12 cellular contexts compared by ENCODE assay signal in genomic region chr3:122468896-122469533, GRCh38. TPM values are rescaled to one million over a fixed set of nuclear protein-coding genes. Genes with fewer than 3 reads are reported as not detected.
DNase-seq lines count a peak whose midpoint lies in the region; ATAC-seq and TF ChIP-seq lines count a peak whose summit lies in the region.
"Had no signal": no experiment of that assay in that cellular context is flagged by ENCODE, and none has a peak within 500 bp of the region (broad histone marks: within the 10 kb centered on the region; RNA-seq: fewer than 3 reads in every experiment).

No MANE protein-coding gene starts in this region.

- H3K27me3 ChIP-seq in smooth muscle cell (ENCODE audit: low read depth) = no peaks in the 10 kb centered on the region
- H3K27me3 ChIP-seq: pancreas, suprapubic skin had no signal

- no peak overlapping the region for H3K9ac ChIP-seq in smooth muscle cell (ENCODE audit: low read depth)

- H2AFZ ChIP-seq in smooth muscle cell (ENCODE audit: low read depth) = no peak overlapping the region

- DNase-seq in activated naive CD4-positive, alpha-beta T cell treated with anti-CD3 and anti-CD28 coated beads for 36 hours = no peak
- DNase-seq in chondrocyte (ENCODE audit: low spot score) (no peak), smooth muscle cell (lab: John Stamatoyannopoulos, UW; ENCODE audit: unreplicated experiment) (no peak), middle frontal gyrus (ENCODE audit: extremely low spot score, low spot score) (no peak), cerebellum (ENCODE audit: low spot score) (no peak)
- no peak for DNase-seq in activated CD4-positive, alpha-beta T cell treated with anti-CD3 and anti-CD28 coated beads, Interleukin-2, amount 10 ng/mL, durations not matched to agents 7 days and 5 days
- DNase-seq: NCI-H1092 treated with DMSO at 0.1 percent for 48 hours; pancreas; stimulated activated CD4-positive, alpha-beta T cell treated with anti-CD3 and anti-CD28 coated beads, Interleukin-4, amount 100 ng/mL, for 24 hours had no signal

- POLR2A ChIA-PET in activated CD4-positive, alpha-beta T cell treated with anti-CD3 and anti-CD28 coated beads, Interleukin-2, amount 10 ng/mL, durations not matched to agents 7 days and 5 days (lab: Charles Lee) = no interaction called here

- peak; percentile 54 for ATAC-seq in HG02938 (IDR thresholded peaks at IDR 0.05; ENCODE audit: unreplicated experiment)
- ATAC-seq: pancreas had no signal

- H3K4me1 Mint-ChIP-seq in activated naive CD4-positive, alpha-beta T cell treated with anti-CD3 and anti-CD28 coated beads, Interleukin-2, amount 50 U/mL, for 24 hours = peaks cover 68% of the 10 kb centered on the region
- H3K4me1 Mint-ChIP-seq in activated naive CD4-positive, alpha-beta T cell treated with anti-CD3 and anti-CD28 coated beads for 36 hours (ENCODE audit: low read depth) = peaks cover 54% of the 10 kb centered on the region
- peaks cover 38% of the 10 kb centered on the region for H3K4me1 Mint-ChIP-seq in chondrocyte (ENCODE audit: low read depth)
- peaks cover 29% of the 10 kb centered on the region for H3K4me1 Mint-ChIP-seq in activated CD4-positive, alpha-beta T cell treated with anti-CD3 and anti-CD28 coated beads, Interleukin-2, amount 10 ng/mL, durations not matched to agents 7 days and 5 days

- H3K36me3 ChIP-seq in smooth muscle cell (ENCODE audit: low read depth) = peaks cover 9% of the 10 kb centered on the region

- CTCF ChIA-PET in activated naive CD4-positive, alpha-beta T cell treated with anti-CD3 and anti-CD28 coated beads for 36 hours (lab: Charles Lee) = no interaction called here
- CTCF ChIA-PET in activated CD4-positive, alpha-beta T cell treated with anti-CD3 and anti-CD28 coated beads, Interleukin-2, amount 10 ng/mL, durations not matched to agents 7 days and 5 days (lab: Charles Lee) = no interaction called here

- H3K9me3 ChIP-seq in smooth muscle cell (replicated peaks; ENCODE audit: low read depth) = no peaks in the 10 kb centered on the region
- H3K9me3 ChIP-seq: pancreas, suprapubic skin had no signal

- H3K36me3 Mint-ChIP-seq in activated naive CD4-positive, alpha-beta T cell treated with anti-CD3 and anti-CD28 coated beads, Interleukin-2, amount 50 U/mL, for 24 hours = peaks cover 11% of the 10 kb centered on the region
- peaks cover 7% of the 10 kb centered on the region for H3K36me3 Mint-ChIP-seq in activated naive CD4-positive, alpha-beta T cell treated with anti-CD3 and anti-CD28 coated beads for 36 hours (ENCODE audit: low read depth)
- peaks cover 4% of the 10 kb centered on the region for H3K36me3 Mint-ChIP-seq in chondrocyte (ENCODE audit: low read depth)
- peaks cover 12% of the 10 kb centered on the region for H3K36me3 Mint-ChIP-seq in activated CD4-positive, alpha-beta T cell treated with anti-CD3 and anti-CD28 coated beads, Interleukin-2, amount 10 ng/mL, durations not matched to agents 7 days and 5 days (ENCODE audit: low read depth)

- H3K27ac Mint-ChIP-seq in activated naive CD4-positive, alpha-beta T cell treated with anti-CD3 and anti-CD28 coated beads, Interleukin-2, amount 50 U/mL, for 24 hours = peak overlapping the region; percentile 86
- H3K27ac Mint-ChIP-seq in activated naive CD4-positive, alpha-beta T cell treated with anti-CD3 and anti-CD28 coated beads for 36 hours = no peak overlapping the region
- peak overlapping the region; percentile 78 for H3K27ac Mint-ChIP-seq in chondrocyte (ENCODE audit: unreplicated experiment)
- no peak overlapping the region for H3K27ac Mint-ChIP-seq in activated CD4-positive, alpha-beta T cell treated with anti-CD3 and anti-CD28 coated beads, Interleukin-2, amount 10 ng/mL, durations not matched to agents 7 days and 5 days

- H3K79me2 ChIP-seq in smooth muscle cell (ENCODE audit: low read depth) = peaks cover 89% of the 10 kb centered on the region

- peaks cover 94% of the 10 kb centered on the region for H4K20me1 ChIP-seq in smooth muscle cell (ENCODE audit: low read depth)

- intact Hi-C loops in activated naive CD4-positive, alpha-beta T cell treated with anti-CD3 and anti-CD28 coated beads for 36 hours (cut with micrococcal nuclease) = no loop called here

- no peak overlapping the region for H3K4me3 ChIP-seq in smooth muscle cell
- H3K4me3 ChIP-seq: pancreas, suprapubic skin had no signal

- WGBS in smooth muscle cell (ENCODE audit: low lambda C conversion rate) = 26% methylated on average over 3 of the region's 3 CpGs

- TF ChIP-seq CTCF in chondrocyte (IDR thresholded peaks at IDR 0.05) = no peak
- TF ChIP-seq CTCF in smooth muscle cell (IDR thresholded peaks at IDR 0.05; ENCODE audit: borderline replicate concordance, insufficient read depth, poor library complexity, severe bottlenecking) = no peak

- no peaks in the 10 kb centered on the region for H3F3A ChIP-seq in smooth muscle cell (ENCODE audit: low read depth)

- H3K27me3 Mint-ChIP-seq in activated naive CD4-positive, alpha-beta T cell treated with anti-CD3 and anti-CD28 coated beads, Interleukin-2, amount 50 U/mL, for 24 hours = no peaks in the 10 kb centered on the region
- H3K27me3 Mint-ChIP-seq in activated naive CD4-positive, alpha-beta T cell treated with anti-CD3 and anti-CD28 coated beads for 36 hours (ENCODE audit: low read depth) = no peaks in the 10 kb centered on the region
- H3K27me3 Mint-ChIP-seq in chondrocyte (ENCODE audit: low read depth) = no peaks in the 10 kb centered on the region
- H3K27me3 Mint-ChIP-seq in activated CD4-positive, alpha-beta T cell treated with anti-CD3 and anti-CD28 coated beads, Interleukin-2, amount 10 ng/mL, durations not matched to agents 7 days and 5 days = no peaks in the 10 kb centered on the region

- no peak overlapping the region for H3K4me3 Mint-ChIP-seq in activated naive CD4-positive, alpha-beta T cell treated with anti-CD3 and anti-CD28 coated beads, Interleukin-2, amount 50 U/mL, for 24 hours
- no peak overlapping the region for H3K4me3 Mint-ChIP-seq in activated naive CD4-positive, alpha-beta T cell treated with anti-CD3 and anti-CD28 coated beads for 36 hours
- no peak overlapping the region for H3K4me3 Mint-ChIP-seq in chondrocyte (ENCODE audit: unreplicated experiment)
- no peak overlapping the region for H3K4me3 Mint-ChIP-seq in activated CD4-positive, alpha-beta T cell treated with anti-CD3 and anti-CD28 coated beads, Interleukin-2, amount 10 ng/mL, durations not matched to agents 7 days and 5 days

- H3K27ac ChIP-seq in smooth muscle cell (ENCODE audit: low read depth) = peak overlapping the region; percentile 37
- H3K27ac ChIP-seq: pancreas, suprapubic skin had no signal

- no peak overlapping the region for H3K4me2 ChIP-seq in smooth muscle cell

- no peaks in the 10 kb centered on the region for H3K9me3 Mint-ChIP-seq in activated naive CD4-positive, alpha-beta T cell treated with anti-CD3 and anti-CD28 coated beads, Interleukin-2, amount 50 U/mL, for 24 hours
- H3K9me3 Mint-ChIP-seq in activated naive CD4-positive, alpha-beta T cell treated with anti-CD3 and anti-CD28 coated beads for 36 hours = no peaks in the 10 kb centered on the region
- H3K9me3 Mint-ChIP-seq in chondrocyte (ENCODE audit: low read depth) = no peaks in the 10 kb centered on the region
- H3K9me3 Mint-ChIP-seq in activated CD4-positive, alpha-beta T cell treated with anti-CD3 and anti-CD28 coated beads, Interleukin-2, amount 10 ng/mL, durations not matched to agents 7 days and 5 days = no peaks in the 10 kb centered on the region

- H3K4me1 ChIP-seq in smooth muscle cell (ENCODE audit: low read depth) = peaks cover 18% of the 10 kb centered on the region

RNA-seq across cellular contexts. Expression of gene KPNA1, which starts 45.7 kb away (rescaled TPM):
- 10 to 100 TPM; 45.6 to 45.8 TPM for total RNA-seq in activated naive CD4-positive, alpha-beta T cell treated with anti-CD3 and anti-CD28 coated beads for 36 hours
- total RNA-seq in chondrocyte = 80.6 to 88.9 TPM (median 85.6 TPM) in 3 replicates
- 37.9 and 50.8 TPM in 2 replicates for total RNA-seq in smooth muscle cell
- polyA plus RNA-seq in smooth muscle cell = 26.7 and 34.6 TPM in 2 replicates
- total RNA-seq in cerebellum = 43.9 TPM
- total RNA-seq in activated CD4-positive, alpha-beta T cell treated with anti-CD3 and anti-CD28 coated beads, Interleukin-2, amount 10 ng/mL, durations not matched to agents 7 days and 5 days = 10 to 100 TPM; 48.8 to 53.3 TPM

RNA-seq across cellular contexts. Expression of gene WDR5B, which starts 53.2 kb away (rescaled TPM):
- 1 to 10 TPM; 2.3 to 2.9 TPM for total RNA-seq in activated naive CD4-positive, alpha-beta T cell treated with anti-CD3 and anti-CD28 coated beads for 36 hours
- total RNA-seq in chondrocyte (4.7 to 6.4 TPM (median 5.0 TPM) in 3 replicates), smooth muscle cell (5.2 and 8.1 TPM in 2 replicates), cerebellum (8.5 TPM)
- 1.6 and 1.8 TPM in 2 replicates for polyA plus RNA-seq in smooth muscle cell
- total RNA-seq in activated CD4-positive, alpha-beta T cell treated with anti-CD3 and anti-CD28 coated beads, Interleukin-2, amount 10 ng/mL, durations not matched to agents 7 days and 5 days = 1 to 10 TPM; 5.1 to 5.8 TPM

Comparison
In these comparisons a context has a peak if more than half of its experiments do, and no peak if none do; other contexts are left out.
1. H3K27ac Mint-ChIP-seq: peak in activated naive CD4-positive, alpha-beta T cell treated with anti-CD3 and anti-CD28 coated beads, Interleukin-2, amount 50 U/mL, for 24 hours (single experiment) and chondrocyte (single experiment); none in activated naive CD4-positive, alpha-beta T cell treated with anti-CD3 and anti-CD28 coated beads for 36 hours (single experiment) and activated CD4-positive, alpha-beta T cell treated with anti-CD3 and anti-CD28 coated beads, Interleukin-2, amount 10 ng/mL, durations not matched to agents 7 days and 5 days (single experiment).